In genomic region chr21:32658524-32658923, GRCh38 we compare ENCODE assay signal across 1 cellular context.
TF ChIP-seq lines count a peak whose summit lies in the region.

No MANE protein-coding gene starts in this region.

TF ChIP-seq in liver, 16 proteins besides CTCF, POLR2A, EP300 and RAD21 (continued from another document):
- TF ChIP-seq, protein P1, sequence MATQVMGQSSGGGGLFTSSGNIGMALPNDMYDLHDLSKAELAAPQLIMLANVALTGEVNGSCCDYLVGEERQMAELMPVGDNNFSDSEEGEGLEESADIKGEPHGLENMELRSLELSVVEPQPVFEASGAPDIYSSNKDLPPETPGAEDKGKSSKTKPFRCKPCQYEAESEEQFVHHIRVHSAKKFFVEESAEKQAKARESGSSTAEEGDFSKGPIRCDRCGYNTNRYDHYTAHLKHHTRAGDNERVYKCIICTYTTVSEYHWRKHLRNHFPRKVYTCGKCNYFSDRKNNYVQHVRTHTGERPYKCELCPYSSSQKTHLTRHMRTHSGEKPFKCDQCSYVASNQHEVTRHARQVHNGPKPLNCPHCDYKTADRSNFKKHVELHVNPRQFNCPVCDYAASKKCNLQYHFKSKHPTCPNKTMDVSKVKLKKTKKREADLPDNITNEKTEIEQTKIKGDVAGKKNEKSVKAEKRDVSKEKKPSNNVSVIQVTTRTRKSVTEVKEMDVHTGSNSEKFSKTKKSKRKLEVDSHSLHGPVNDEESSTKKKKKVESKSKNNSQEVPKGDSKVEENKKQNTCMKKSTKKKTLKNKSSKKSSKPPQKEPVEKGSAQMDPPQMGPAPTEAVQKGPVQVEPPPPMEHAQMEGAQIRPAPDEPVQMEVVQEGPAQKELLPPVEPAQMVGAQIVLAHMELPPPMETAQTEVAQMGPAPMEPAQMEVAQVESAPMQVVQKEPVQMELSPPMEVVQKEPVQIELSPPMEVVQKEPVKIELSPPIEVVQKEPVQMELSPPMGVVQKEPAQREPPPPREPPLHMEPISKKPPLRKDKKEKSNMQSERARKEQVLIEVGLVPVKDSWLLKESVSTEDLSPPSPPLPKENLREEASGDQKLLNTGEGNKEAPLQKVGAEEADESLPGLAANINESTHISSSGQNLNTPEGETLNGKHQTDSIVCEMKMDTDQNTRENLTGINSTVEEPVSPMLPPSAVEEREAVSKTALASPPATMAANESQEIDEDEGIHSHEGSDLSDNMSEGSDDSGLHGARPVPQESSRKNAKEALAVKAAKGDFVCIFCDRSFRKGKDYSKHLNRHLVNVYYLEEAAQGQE (IDR thresholded peaks at IDR 0.05) = no peak
- no peak for TF ChIP-seq FOXA1 (IDR thresholded peaks at IDR 0.05)
- TF ChIP-seq TAF1 (conservative IDR thresholded peaks at IDR 0.05) = no peak
- TF ChIP-seq MAX (IDR thresholded peaks at IDR 0.05) = no peak
- TF ChIP-seq FOXA2 (IDR thresholded peaks at IDR 0.05) = no peak
- TF ChIP-seq HNF4G (IDR thresholded peaks at IDR 0.05) = peak; percentile 10
- TF ChIP-seq YY1 (IDR thresholded peaks at IDR 0.05) = no peak
- TF ChIP-seq, protein P2, sequence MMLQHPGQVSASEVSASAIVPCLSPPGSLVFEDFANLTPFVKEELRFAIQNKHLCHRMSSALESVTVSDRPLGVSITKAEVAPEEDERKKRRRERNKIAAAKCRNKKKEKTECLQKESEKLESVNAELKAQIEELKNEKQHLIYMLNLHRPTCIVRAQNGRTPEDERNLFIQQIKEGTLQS (IDR thresholded peaks at IDR 0.05) = no peak
- TF ChIP-seq GABPA (IDR thresholded peaks at IDR 0.05 in 1 of 2, conservative IDR thresholded peaks at IDR 0.05 in 1 of 2) = no peak
- TF ChIP-seq HNF4A (conservative IDR thresholded peaks at IDR 0.05) = peak; percentile 60 to 75
- no peak for TF ChIP-seq NR2F2 (IDR thresholded peaks at IDR 0.05)
